ENCODE assay signal across 17 cellular contexts in genomic region chr3:149641011-149641728, GRCh38. TPM values are rescaled to one million over a fixed set of nuclear protein-coding genes. Genes with fewer than 3 reads are reported as not detected.
A peak's percentile ranks its signal among the peaks of the same experiment; 100 is the strongest.
DNase-seq lines count a peak whose midpoint lies in the region; ATAC-seq and TF ChIP-seq lines count a peak whose summit lies in the region.
"Had no signal": no experiment of that assay in that cellular context is flagged by ENCODE, and none has a peak within 500 bp of the region (broad histone marks: within the 10 kb centered on the region; RNA-seq: fewer than 3 reads in every experiment).

No MANE protein-coding gene starts in this region.

- H3K4me1 ChIP-seq in cardiac muscle cell (ENCODE audit: low read depth) = peaks cover 12% of the 10 kb centered on the region
- peaks cover 3% of the 10 kb centered on the region for H3K4me1 ChIP-seq in right cardiac atrium (ENCODE audit: control insufficient read depth, insufficient read depth, low read length)
- H3K4me1 ChIP-seq in osteoblast (ENCODE audit: insufficient read depth, low read length) = peaks cover 44% of the 10 kb centered on the region
- H3K4me1 ChIP-seq in upper lobe of right lung = peaks cover 9% of the 10 kb centered on the region

- DNase-seq in cardiac muscle cell (ENCODE audit: low read depth in 1 of 2, low spot score in 1 of 2) = no peak
- DNase-seq in right cardiac atrium = no peak
- peak; percentile 39 for DNase-seq in globus pallidus (ENCODE audit: low spot score)
- peak; percentile 25 for DNase-seq in osteoblast (ENCODE audit: insufficient read length, low spot score, missing footprints)
- DNase-seq in upper lobe of right lung = no peak
- DNase-seq in activated gamma-delta T cell treated with Interleukin-2 at 50 U/mL for 16 hours = no peak
- no peak for DNase-seq in activated CD4-positive, alpha-beta T cell treated with anti-CD3 and anti-CD28 coated beads, Interleukin-2, amount 50 U/mL, for 1 hour
- DNase-seq in NCI-H1048 (lab: John Stamatoyannopoulos, UW) = no peak
- DNase-seq: activated CD4-positive, alpha-beta memory T cell treated with anti-CD3 and anti-CD28 coated beads, Interleukin-2, amount 10 ng/mL, durations not matched to agents 7 days and 5 days; amniotic stem cell; CD4-positive, alpha-beta T cell; cortex of kidney; midbrain; SHP77; stimulated activated CD4-positive, alpha-beta T cell treated with anti-CD3 and anti-CD28 coated beads, Interleukin-2, amount 100 ng/mL, for 24 hours had no signal

- H3K27ac ChIP-seq in cardiac muscle cell (peak overlapping the region; percentile 16), right cardiac atrium (ENCODE audit: low read length) (no peak overlapping the region), osteoblast (ENCODE audit: low read depth, low read length) (peak overlapping the region; percentile 1), upper lobe of right lung (no peak overlapping the region)
- H3K27ac ChIP-seq: 22Rv1, parathyroid adenoma had no signal

- H3K9me3 ChIP-seq in cardiac muscle cell (ENCODE audit: low read depth) = no peaks in the 10 kb centered on the region
- no peaks in the 10 kb centered on the region for H3K9me3 ChIP-seq in right cardiac atrium (ENCODE audit: control insufficient read depth, low read length)
- no peaks in the 10 kb centered on the region for H3K9me3 ChIP-seq in osteoblast (ENCODE audit: low read depth, low read length)
- no peaks in the 10 kb centered on the region for H3K9me3 ChIP-seq in upper lobe of right lung

- H3K4me3 ChIP-seq in cardiac muscle cell = no peak overlapping the region
- H3K4me3 ChIP-seq in right cardiac atrium (ENCODE audit: low read length) = no peak overlapping the region
- no peak overlapping the region for H3K4me3 ChIP-seq in osteoblast (ENCODE audit: insufficient read depth, low read length)
- no peak overlapping the region for H3K4me3 ChIP-seq in upper lobe of right lung

- ATAC-seq in right cardiac atrium (no peak), upper lobe of right lung (peak; percentile 51)

- no peak overlapping the region for H2AFZ ChIP-seq in osteoblast (ENCODE audit: low read length)
- H2AFZ ChIP-seq: parathyroid adenoma had no signal

- peaks cover 25% of the 10 kb centered on the region for H4K20me1 ChIP-seq in osteoblast (ENCODE audit: insufficient read depth, low read length)

- no peak overlapping the region for H3K4me2 ChIP-seq in osteoblast (ENCODE audit: insufficient read depth, low read length)

- TF ChIP-seq CTCF in cardiac muscle cell (IDR thresholded peaks at IDR 0.05; ENCODE audit: low read depth, low read length) = no peak
- TF ChIP-seq CTCF in osteoblast (IDR thresholded peaks at IDR 0.05; ENCODE audit: extremely low read depth, low read depth, low read length) = no peak
- TF ChIP-seq CTCF in upper lobe of right lung (IDR thresholded peaks at IDR 0.05) = no peak

- H3K79me2 ChIP-seq in osteoblast (ENCODE audit: insufficient read depth, low read length) = peaks cover 98% of the 10 kb centered on the region

- intact Hi-C loops in right cardiac atrium (cut with DNase I) (no loop called here), upper lobe of right lung (cut with DNase I) (no loop called here)

- H3K27me3 ChIP-seq in cardiac muscle cell (no peaks in the 10 kb centered on the region), right cardiac atrium (ENCODE audit: control insufficient read depth, insufficient read depth) (no peaks in the 10 kb centered on the region), osteoblast (ENCODE audit: insufficient read depth, low read length) (no peaks in the 10 kb centered on the region), upper lobe of right lung (no peaks in the 10 kb centered on the region)

- 52% methylated on average over 7 of the region's 7 CpGs for WGBS in right cardiac atrium

- H3K36me3 ChIP-seq in cardiac muscle cell (peaks cover 14% of the 10 kb centered on the region), osteoblast (ENCODE audit: insufficient read depth, low read length) (peaks cover 14% of the 10 kb centered on the region), upper lobe of right lung (no peaks in the 10 kb centered on the region)

RNA-seq across cellular contexts. Expression of gene WWTR1, which starts 16.7 kb away (rescaled TPM):
- total RNA-seq in cardiac muscle cell = 55.0 and 69.1 TPM in 2 replicates
- 54.8 and 80.6 TPM in 2 replicates for polyA plus RNA-seq in cardiac muscle cell
- total RNA-seq in right cardiac atrium = 10 to 100 TPM; 48.2 to 99.2 (median 56.9) TPM
- 23.0 TPM for polyA plus RNA-seq in right cardiac atrium
- 79.3 and 84.7 TPM in 2 replicates for total RNA-seq in osteoblast
- total RNA-seq in upper lobe of right lung = 87.7 TPM

Comparison
In these comparisons a context has a peak if more than half of its experiments do, and no peak if none do; other contexts are left out.
1. H3K27ac ChIP-seq: peak in cardiac muscle cell (single experiment) and osteoblast (single experiment); none in right cardiac atrium (single experiment) and upper lobe of right lung (single experiment).
2. DNase-seq: peak in globus pallidus (single experiment) and osteoblast (single experiment); none in cardiac muscle cell (0 of 2), right cardiac atrium (0 of 3), upper lobe of right lung (single experiment), activated gamma-delta T cell treated with Interleukin-2 at 50 U/mL for 16 hours (single experiment), activated CD4-positive, alpha-beta T cell treated with anti-CD3 and anti-CD28 coated beads, Interleukin-2, amount 50 U/mL, for 1 hour (single experiment) and NCI-H1048 (single experiment).